ENCODE assay signal across 8 cellular contexts in the genomic region with DNA sequence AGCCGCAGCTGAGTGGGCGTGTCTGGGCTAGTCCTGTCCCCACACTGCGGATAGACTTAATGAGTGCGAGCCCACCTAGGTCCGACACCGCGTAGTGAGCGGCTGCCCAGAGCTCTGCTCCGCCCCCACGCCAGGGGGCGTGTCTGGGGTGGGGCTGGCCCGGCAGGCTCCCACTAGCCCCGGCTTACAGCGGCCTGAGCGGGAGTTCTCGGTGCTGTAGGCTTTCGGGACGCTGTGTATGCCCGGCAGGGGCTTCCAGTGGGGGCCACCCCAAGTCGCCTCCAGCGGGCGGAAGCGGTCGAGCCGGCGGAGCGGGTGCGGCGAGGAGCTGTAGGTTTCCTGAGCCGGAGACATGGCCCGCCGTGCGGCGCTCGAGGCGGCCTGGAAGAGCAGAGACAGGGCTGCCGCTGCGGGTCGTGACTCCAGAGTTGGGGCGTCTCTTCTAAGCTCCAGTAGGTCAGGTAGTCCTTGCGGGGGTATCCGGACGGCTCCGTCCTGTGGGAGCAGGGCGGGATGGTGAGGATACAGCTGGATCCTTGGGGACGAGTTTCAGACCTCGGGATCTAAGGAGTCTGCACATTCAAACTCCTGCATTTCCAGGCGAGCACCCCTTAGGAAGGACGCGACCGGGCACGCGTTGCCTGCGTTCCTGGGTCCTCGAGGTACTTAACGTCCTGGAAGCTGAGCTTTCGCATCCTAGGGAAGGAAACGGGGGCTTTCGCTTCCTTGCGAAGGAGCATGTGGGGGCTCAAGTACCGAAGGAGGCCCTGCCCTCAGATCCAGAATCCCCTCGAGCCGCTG. TPM values are rescaled to one million over a fixed set of nuclear protein-coding genes. Genes with fewer than 3 reads are reported as not detected.
DNase-seq lines count a peak whose midpoint lies in the region; ATAC-seq and TF ChIP-seq lines count a peak whose summit lies in the region.

No MANE protein-coding gene starts in this region.

- ATAC-seq in HG02588 (IDR thresholded peaks at IDR 0.05; ENCODE audit: unreplicated experiment) (peak; percentile 54), HG02981 (IDR thresholded peaks at IDR 0.05; ENCODE audit: unreplicated experiment) (no peak)

- no peaks in the 10 kb centered on the region for H3K27me3 Mint-ChIP-seq in MCF 10A (ENCODE audit: insufficient read depth, unreplicated experiment)

- H3K36me3 Mint-ChIP-seq in MCF 10A (ENCODE audit: insufficient read depth, unreplicated experiment), result no peaks in the 10 kb centered on the region

- H3K4me1 Mint-ChIP-seq in MCF 10A (ENCODE audit: insufficient read depth, unreplicated experiment), result peaks cover 17% of the 10 kb centered on the region

- no peaks in the 10 kb centered on the region for H3K9me3 Mint-ChIP-seq in MCF 10A (ENCODE audit: unreplicated experiment)

- peak; percentile 58 for DNase-seq in COLO829 (ENCODE audit: low spot score)
- peak; percentile 28 for DNase-seq in T-helper 9 cell
- peak; percentile 55 for DNase-seq in MCF 10A (ENCODE audit: unreplicated experiment)
- DNase-seq in inferior parietal cortex (ENCODE audit: extremely low spot score), result peak; percentile 7
- DNase-seq in stimulated activated CD4-positive, alpha-beta T cell treated with anti-CD3 and anti-CD28 coated beads, Interleukin-12 subunit alpha, Interleukin-12 subunit beta, amount 100 ng/mL, for 48 hours (ENCODE audit: low read depth in 2 of 3, low spot score in 1 of 3), result peak in 2 of 3 donors; percentile 35 to 45
- no peak for DNase-seq in cerebellar cortex (ENCODE audit: low spot score)

- H3K27ac Mint-ChIP-seq in MCF 10A (ENCODE audit: low read depth, unreplicated experiment), result no peak overlapping the region

- POLR2A ChIA-PET in MCF 10A (lab: Yijun Ruan, JAX), result interaction anchor here (0.6 to 2.6 kb wide), 7 partner anchors 13 to 430 kb away, joined by 3 to 22 read pairs (median 3); a partner anchor contains a TSS

- TF ChIP-seq CTCF in MCF 10A (IDR thresholded peaks at IDR 0.05; ENCODE audit: unreplicated experiment), result peak; percentile 15

- H3K4me3 Mint-ChIP-seq in MCF 10A (ENCODE audit: unreplicated experiment), result peak overlapping the region; percentile 64

- CTCF ChIA-PET in MCF 10A (lab: Yijun Ruan, JAX), result interaction anchor here (0.6 to 1.4 kb wide), 6 partner anchors 9 to 1708 kb away, joined by 3 to 6 read pairs (median 3); no protein-coding TSS in a partner anchor

- intact Hi-C loops in MCF 10A (cut with micrococcal nuclease), result no loop called here

- no TSS peak for BruUV-seq in MCF 10A (replicated peaks; lab: Mats Ljungman, UMichigan)

RNA-seq across cellular contexts. Expression of a gene that starts 1.2 kb away (rescaled TPM):
- 2.3 and 2.5 TPM in 2 replicates for total RNA-seq in MCF 10A (2022)

RNA-seq across cellular contexts. Expression of a gene that starts 7.4 kb away (rescaled TPM):
- total RNA-seq in MCF 10A (2022), result 1.3 TPM in 1 of 2 replicates, not detected in the other

RNA-seq across cellular contexts. Expression of a gene that starts 8.3 kb away (rescaled TPM):
- 6.0 and 7.8 TPM in 2 replicates for total RNA-seq in MCF 10A (2022)

RNA-seq across cellular contexts. Expression of a gene that starts 12.7 kb away (rescaled TPM):
- not detected in 2 replicates for total RNA-seq in MCF 10A (2022)

RNA-seq across cellular contexts. Expression of a gene that starts 16.2 kb away (rescaled TPM):
- total RNA-seq in MCF 10A (2022), result not detected in 2 replicates
